Comparison of ENCODE assay signal across 15 cellular contexts in genomic region chr10:44628921-44629320, GRCh38.
DNase-seq lines count a peak whose midpoint lies in the region; ATAC-seq and TF ChIP-seq lines count a peak whose summit lies in the region.
"Had no signal": no experiment of that assay in that cellular context is flagged by ENCODE, and none has a peak within 500 bp of the region (broad histone marks: within the 10 kb centered on the region; RNA-seq: fewer than 3 reads in every experiment).

No MANE protein-coding gene starts in this region.

- no peaks in the 10 kb centered on the region for H3K9me3 Mint-ChIP-seq in HFFc6

- WGBS in tibial nerve, 2 donors: 5% methylated on average over 2 of the region's 2 CpGs

- TF ChIP-seq POLR2A in tibial nerve (IDR thresholded peaks at IDR 0.05): no peak

- DNase-seq in AG04449 (ENCODE audit: low read depth, low spot score) (peak; percentile 64), HFFc6 (peak; percentile 82), brain microvascular endothelial cell (peak; percentile 68), left lung (no peak), tibial nerve (ENCODE audit: low spot score in 2 of 2) (no peak), iPS-NIHi7 (ENCODE audit: extremely low spot score) (no peak), ascending aorta (ENCODE audit: low spot score in 2 of 2) (no peak)
- no peak for DNase-seq in stimulated activated CD4-positive, alpha-beta T cell treated with anti-CD3 and anti-CD28 coated beads, Interleukin-2, amount 100 ng/mL, for 48 hours
- DNase-seq: CD4-positive, alpha-beta memory T cell; central memory CD4-positive, alpha-beta T cell; heart left ventricle; naive B cell; NCI-H1048; stimulated activated CD4-positive, alpha-beta T cell treated with anti-CD3 and anti-CD28 coated beads, Interleukin-4, amount 100 ng/mL, for 1 hour; substantia nigra had no signal

- no peak overlapping the region for H3K4me3 ChIP-seq in AG04449 (ENCODE audit: low read depth, low read length)
- no peak overlapping the region for H3K4me3 ChIP-seq in brain microvascular endothelial cell (ENCODE audit: low read depth, low read length)
- H3K4me3 ChIP-seq in left lung: no peak overlapping the region
- H3K4me3 ChIP-seq in tibial nerve: no peak overlapping the region
- H3K4me3 ChIP-seq in ascending aorta: no peak overlapping the region
- H3K4me3 ChIP-seq: heart left ventricle had no signal

- peak overlapping the region; percentile 95 for H3K27ac Mint-ChIP-seq in HFFc6
- H3K27ac Mint-ChIP-seq: CD4-positive, alpha-beta memory T cell; naive B cell had no signal

- H3K36me3 ChIP-seq in brain microvascular endothelial cell (replicated peaks) (no peaks in the 10 kb centered on the region), left lung (no peaks in the 10 kb centered on the region), tibial nerve (no peaks in the 10 kb centered on the region), ascending aorta (no peaks in the 10 kb centered on the region)
- H3K36me3 ChIP-seq: heart left ventricle had no signal

- no peaks in the 10 kb centered on the region for H3K36me3 Mint-ChIP-seq in HFFc6 (ENCODE audit: low read depth)
- H3K36me3 Mint-ChIP-seq: CD4-positive, alpha-beta memory T cell; naive B cell had no signal

- TF ChIP-seq CTCF in AG04449 (IDR thresholded peaks at IDR 0.05; ENCODE audit: insufficient read depth, low read length, missing control alignments): no peak
- no peak for TF ChIP-seq CTCF in HFFc6 (IDR thresholded peaks at IDR 0.05)
- no peak for TF ChIP-seq CTCF in brain microvascular endothelial cell (IDR thresholded peaks at IDR 0.05; ENCODE audit: low read depth, low read length, missing control alignments)
- TF ChIP-seq CTCF in left lung (IDR thresholded peaks at IDR 0.05): no peak
- no peak for TF ChIP-seq CTCF in tibial nerve (IDR thresholded peaks at IDR 0.05)
- no peak for TF ChIP-seq CTCF in ascending aorta (IDR thresholded peaks at IDR 0.05)

- H3K4me1 ChIP-seq in left lung: no peaks in the 10 kb centered on the region
- H3K4me1 ChIP-seq in tibial nerve: peaks cover 0 to 6% (median 0%) of the 10 kb centered on the region in 4 donors
- peaks cover 0 to 5% of the 10 kb centered on the region in 2 donors for H3K4me1 ChIP-seq in ascending aorta

- CTCF ChIA-PET in AG04449 (lab: Yijun Ruan, JAX): interaction anchor here (0.9 to 2.5 kb wide), 3 partner anchors 22 to 236 kb away, joined by 3 to 10 read pairs (median 4); no protein-coding TSS in a partner anchor

- peaks cover 52% of the 10 kb centered on the region for H3K4me1 Mint-ChIP-seq in HFFc6 (ENCODE audit: low read depth)
- H3K4me1 Mint-ChIP-seq: CD4-positive, alpha-beta memory T cell; naive B cell had no signal

- H3K27me3 ChIP-seq in brain microvascular endothelial cell (replicated peaks) (no peaks in the 10 kb centered on the region), left lung (no peaks in the 10 kb centered on the region), tibial nerve (no peaks in the 10 kb centered on the region), ascending aorta (no peaks in the 10 kb centered on the region)
- H3K27me3 ChIP-seq: heart left ventricle had no signal

- TF ChIP-seq EP300 in tibial nerve (IDR thresholded peaks at IDR 0.05): peak in 1 of 2 donors; percentile 22

- no peaks in the 10 kb centered on the region for H3K27me3 Mint-ChIP-seq in HFFc6 (ENCODE audit: insufficient read depth)
- H3K27me3 Mint-ChIP-seq: CD4-positive, alpha-beta memory T cell had no signal

- POLR2A ChIA-PET in AG04449 (lab: Yijun Ruan, JAX): no interaction called here

- ATAC-seq in left lung: peak; percentile 45

- intact Hi-C loops in left lung (cut with DNase I): no loop called here
- intact Hi-C loops in ascending aorta (cut with DNase I): no loop called here

- H3K27ac ChIP-seq in brain microvascular endothelial cell (peak overlapping the region; percentile 57), left lung (no peak overlapping the region), tibial nerve (no peak overlapping the region), ascending aorta (no peak overlapping the region)

- in situ Hi-C loops in brain microvascular endothelial cell (cut with HindIII; ENCODE audit: low pct_ligation_motif_present, low sequenced_read_pairs): no loop called here

- H3K9me3 ChIP-seq in left lung (peaks cover 0 to 6% of the 10 kb centered on the region in 2 donors), tibial nerve (peaks cover 0 to 4% (median 0%) of the 10 kb centered on the region in 4 donors), ascending aorta (no peaks in the 10 kb centered on the region)

- peak overlapping the region; percentile 74 for H3K4me3 Mint-ChIP-seq in HFFc6
- H3K4me3 Mint-ChIP-seq: CD4-positive, alpha-beta memory T cell; naive B cell had no signal

Comparison
In these comparisons a context has a peak if more than half of its experiments do, and no peak if none do; other contexts are left out.
1. DNase-seq: peak in AG04449 (single experiment), HFFc6 (single experiment) and brain microvascular endothelial cell (single experiment); none in left lung (0 of 2), tibial nerve (0 of 2), iPS-NIHi7 (single experiment), stimulated activated CD4-positive, alpha-beta T cell treated with anti-CD3 and anti-CD28 coated beads, Interleukin-2, amount 100 ng/mL, for 48 hours (0 of 2) and ascending aorta (0 of 2).